ENCODE assay signal across 31 cellular contexts in the genomic region with DNA sequence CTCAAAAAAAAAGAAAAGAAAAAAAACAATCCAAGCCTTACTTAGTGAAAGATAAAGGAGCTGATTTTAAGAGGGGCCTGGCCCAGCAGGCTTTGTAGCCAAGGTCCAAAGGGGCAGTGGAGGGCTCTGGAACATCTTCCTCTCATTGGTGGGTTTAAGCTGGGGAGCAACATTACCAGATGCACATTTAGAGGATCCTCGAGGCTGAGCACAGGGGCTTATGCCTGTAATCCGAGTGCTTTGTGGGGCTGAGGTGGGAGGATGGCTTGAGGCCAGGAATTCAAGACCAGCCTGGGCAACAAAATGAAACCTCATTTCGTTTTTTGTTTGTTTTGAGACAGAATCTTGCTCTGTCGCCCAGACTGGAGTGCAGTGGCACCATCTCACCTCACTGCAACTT. TPM values are rescaled to one million over a fixed set of nuclear protein-coding genes. Genes with fewer than 3 reads are reported as not detected.
DNase-seq lines count a peak whose midpoint lies in the region; ATAC-seq and TF ChIP-seq lines count a peak whose summit lies in the region.
"Had no signal": no experiment of that assay in that cellular context is flagged by ENCODE, and none has a peak within 500 bp of the region (broad histone marks: within the 10 kb centered on the region; RNA-seq: fewer than 3 reads in every experiment).

No MANE protein-coding gene starts in this region.

- no peak overlapping the region for H3K14ac ChIP-seq in trophoblast cell (ENCODE audit: low read length)

- H3K4me3 Mint-ChIP-seq in brain: no peak overlapping the region
- no peak overlapping the region for H3K4me3 Mint-ChIP-seq in stimulated activated memory B cell treated with anti-CD40 and anti-IgM and Interleukin-4, amounts not matched to agents 10 μg/mL and 1 μg/mL and 100 μg/mL, for 72 hours
- H3K4me3 Mint-ChIP-seq: activated CD4-positive, alpha-beta T cell treated with anti-CD3 and anti-CD28 coated beads, Interleukin-2, amount 10 ng/mL, durations not matched to agents 24 days and 14 days; activated naive CD8-positive, alpha-beta T cell treated with anti-CD3 and anti-CD28 coated beads, Interleukin-2, amount 10 ng/mL, durations not matched to agents 7 days and 5 days; effector memory CD8-positive, alpha-beta T cell; H9 had no signal

- H3K4me1 ChIP-seq in HAP-1 (peaks cover 15% of the 10 kb centered on the region), trophoblast cell (ENCODE audit: control insufficient read depth in 1 of 2, insufficient read depth in 2 of 2, low read length in 2 of 2) (peaks cover 10 to 11% of the 10 kb centered on the region in 2 experiments)
- H3K4me1 ChIP-seq: ascending aorta, left ventricle myocardium inferior, psoas muscle, sigmoid colon, transverse colon had no signal

- H3K36me3 ChIP-seq in HAP-1 (replicated peaks): no peaks in the 10 kb centered on the region
- H3K36me3 ChIP-seq in trophoblast cell (ENCODE audit: control insufficient read depth in 1 of 2, insufficient read depth in 2 of 2, low read length in 2 of 2): no peaks in the 10 kb centered on the region
- H3K36me3 ChIP-seq: ascending aorta, left ventricle myocardium inferior, sigmoid colon, SJSA1, transverse colon had no signal

- H3K9me3 Mint-ChIP-seq in brain: peaks cover 0 to 5% (median 0%) of the 10 kb centered on the region in 5 experiments
- H3K9me3 Mint-ChIP-seq in stimulated activated memory B cell treated with anti-CD40 and anti-IgM and Interleukin-4, amounts not matched to agents 10 μg/mL and 1 μg/mL and 100 μg/mL, for 72 hours: no peaks in the 10 kb centered on the region
- H3K9me3 Mint-ChIP-seq: activated CD4-positive, alpha-beta T cell treated with anti-CD3 and anti-CD28 coated beads, Interleukin-2, amount 10 ng/mL, durations not matched to agents 24 days and 14 days; activated naive CD8-positive, alpha-beta T cell treated with anti-CD3 and anti-CD28 coated beads, Interleukin-2, amount 10 ng/mL, durations not matched to agents 7 days and 5 days; effector memory CD8-positive, alpha-beta T cell had no signal

- no peak overlapping the region for H3K27ac ChIP-seq in trophoblast cell (ENCODE audit: low read depth, low read length)
- H3K27ac ChIP-seq: ascending aorta, left ventricle myocardium inferior, psoas muscle, sigmoid colon, SJSA1, transverse colon had no signal

- peaks cover 16% of the 10 kb centered on the region for H3K4me1 Mint-ChIP-seq in brain
- H3K4me1 Mint-ChIP-seq in stimulated activated memory B cell treated with anti-CD40 and anti-IgM and Interleukin-4, amounts not matched to agents 10 μg/mL and 1 μg/mL and 100 μg/mL, for 72 hours: no peaks in the 10 kb centered on the region
- H3K4me1 Mint-ChIP-seq: activated naive CD8-positive, alpha-beta T cell treated with anti-CD3 and anti-CD28 coated beads, Interleukin-2, amount 10 ng/mL, durations not matched to agents 7 days and 5 days had no signal

- H3K27me3 ChIP-seq in HAP-1 (ENCODE audit: low read depth) (no peaks in the 10 kb centered on the region), trophoblast cell (ENCODE audit: insufficient read depth, low read length) (no peaks in the 10 kb centered on the region)
- H3K27me3 ChIP-seq: ascending aorta, sigmoid colon, SJSA1, transverse colon had no signal

- no peak overlapping the region for H3K18ac ChIP-seq in trophoblast cell (ENCODE audit: low read length)

- H3K4ac ChIP-seq in trophoblast cell (ENCODE audit: low read depth, low read length): no peak overlapping the region

- no peaks in the 10 kb centered on the region for H3K79me1 ChIP-seq in trophoblast cell (ENCODE audit: low read length)

- H2AK5ac ChIP-seq in trophoblast cell (ENCODE audit: low read length): no peak overlapping the region

- peaks cover 14% of the 10 kb centered on the region for H3K27me3 Mint-ChIP-seq in brain
- no peaks in the 10 kb centered on the region for H3K27me3 Mint-ChIP-seq in stimulated activated memory B cell treated with anti-CD40 and anti-IgM and Interleukin-4, amounts not matched to agents 10 μg/mL and 1 μg/mL and 100 μg/mL, for 72 hours

- no peak overlapping the region for H3K4me2 ChIP-seq in trophoblast cell (ENCODE audit: low read length)

- H4K8ac ChIP-seq in trophoblast cell (ENCODE audit: low read depth, low read length): no peak overlapping the region

- H3K27ac Mint-ChIP-seq in brain: peak overlapping the region in 3 of 5 experiments; percentile 41 to 75 (median 55)
- no peak overlapping the region for H3K27ac Mint-ChIP-seq in stimulated activated memory B cell treated with anti-CD40 and anti-IgM and Interleukin-4, amounts not matched to agents 10 μg/mL and 1 μg/mL and 100 μg/mL, for 72 hours
- H3K27ac Mint-ChIP-seq: activated CD4-positive, alpha-beta T cell treated with anti-CD3 and anti-CD28 coated beads, Interleukin-2, amount 10 ng/mL, durations not matched to agents 24 days and 14 days; activated naive CD8-positive, alpha-beta T cell treated with anti-CD3 and anti-CD28 coated beads, Interleukin-2, amount 10 ng/mL, durations not matched to agents 7 days and 5 days; effector memory CD8-positive, alpha-beta T cell had no signal

- WGBS in trophoblast cell (ENCODE audit: extremely low coverage, insufficient coverage, insufficient read length): no CpG with 5 or more reads among the region's 4 CpGs

- in situ Hi-C loops in HAP-1 (cut with MboI; ENCODE audit: low sequenced_read_pairs): no loop called here

- peak overlapping the region; percentile 17 for H2BK120ac ChIP-seq in trophoblast cell (ENCODE audit: insufficient read depth, low read length, poor library complexity)

- no peak overlapping the region for H3K23ac ChIP-seq in trophoblast cell (ENCODE audit: low read length)

- peak; percentile 47 to 63 for DNase-seq in HAP-1 (ENCODE audit: low spot score in 2 of 2)
- DNase-seq in NCI-H524 (lab: John Stamatoyannopoulos, UW): peak; percentile 54 to 60
- no peak for DNase-seq in trophoblast cell
- no peak for DNase-seq in medulla oblongata (ENCODE audit: extremely low spot score)
- no peak for DNase-seq in activated naive CD4-positive, alpha-beta T cell (lab: John Stamatoyannopoulos, UW)
- DNase-seq: activated CD4-positive, alpha-beta T cell treated with anti-CD3 and anti-CD28 coated beads, Interleukin-2, amount 10 ng/mL, durations not matched to agents 24 days and 14 days; activated gamma-delta T cell; activated naive CD8-positive, alpha-beta T cell treated with anti-CD3 and anti-CD28 coated beads, Interleukin-2, amount 10 ng/mL, durations not matched to agents 7 days and 5 days; activated T-cell treated with anti-CD3 and anti-CD28 coated beads, Interleukin-2, amount 50 U/mL, for 1 hour; central memory CD4-positive, alpha-beta T cell; effector memory CD8-positive, alpha-beta T cell; erythroblast; glutamatergic neuron; H9; islet precursor cell; left ventricle myocardium inferior; mesendoderm; NCI-H187; NCI-H345; NCI-H748 treated with DMSO at 0.1 percent for 48 hours; nucleus accumbens; psoas muscle; sigmoid colon; stimulated activated CD4-positive, alpha-beta T cell treated with anti-CD3 and anti-CD28 coated beads, Interleukin-4, amount 100 ng/mL, for 24 hours; T-helper 9 cell; transverse colon had no signal

- TF ChIP-seq CTCF in brain (conservative IDR thresholded peaks at IDR 0.05): no peak

- H3K79me2 ChIP-seq in trophoblast cell (ENCODE audit: control insufficient read depth, insufficient read depth, low read length, poor library complexity): no peaks in the 10 kb centered on the region

- H3K9ac ChIP-seq in trophoblast cell (ENCODE audit: low read length): no peak overlapping the region

- H2BK12ac ChIP-seq in trophoblast cell (ENCODE audit: low read length): no peak overlapping the region

- H4K91ac ChIP-seq in trophoblast cell (ENCODE audit: low read depth, low read length): peak overlapping the region; percentile 47

- H2AFZ ChIP-seq in trophoblast cell (ENCODE audit: insufficient read depth, low read length, poor library complexity): no peak overlapping the region

- H3K4me3 ChIP-seq in HAP-1 (no peak overlapping the region), trophoblast cell (ENCODE audit: low read depth, low read length) (no peak overlapping the region)
- H3K4me3 ChIP-seq: ascending aorta, left ventricle myocardium inferior, psoas muscle, sigmoid colon, SJSA1, transverse colon had no signal

- ATAC-seq in stimulated activated memory B cell treated with anti-CD40 and anti-IgM and Interleukin-4, amounts not matched to agents 10 μg/mL and 1 μg/mL and 100 μg/mL, for 72 hours: no peak
- no peak for ATAC-seq in HG03432 (IDR thresholded peaks at IDR 0.05; ENCODE audit: unreplicated experiment)
- ATAC-seq: effector memory CD8-positive, alpha-beta T cell; psoas muscle had no signal

- no peaks in the 10 kb centered on the region for H3K9me3 ChIP-seq in HAP-1
- no peaks in the 10 kb centered on the region for H3K9me3 ChIP-seq in trophoblast cell (ENCODE audit: insufficient read depth, low read depth, low read length)
- H3K9me3 ChIP-seq: ascending aorta, left ventricle myocardium inferior, psoas muscle, sigmoid colon, SJSA1, transverse colon had no signal

- H2BK5ac ChIP-seq in trophoblast cell (ENCODE audit: low read depth, low read length, poor library complexity): no peak overlapping the region

- no peak overlapping the region for H4K12ac ChIP-seq in trophoblast cell (ENCODE audit: low read depth, low read length)

- no peaks in the 10 kb centered on the region for H3K36me3 Mint-ChIP-seq in brain
- no peaks in the 10 kb centered on the region for H3K36me3 Mint-ChIP-seq in stimulated activated memory B cell treated with anti-CD40 and anti-IgM and Interleukin-4, amounts not matched to agents 10 μg/mL and 1 μg/mL and 100 μg/mL, for 72 hours
- H3K36me3 Mint-ChIP-seq: activated naive CD8-positive, alpha-beta T cell treated with anti-CD3 and anti-CD28 coated beads, Interleukin-2, amount 10 ng/mL, durations not matched to agents 7 days and 5 days had no signal

RNA-seq across cellular contexts. Expression of gene TMEM160, which starts 8.0 kb away (rescaled TPM):
- 53.6 TPM for polyA plus RNA-seq in brain (ENCODE audit: insufficient read depth, low read depth, low replicate concordance)
- 32.3 and 35.7 TPM in 2 replicates for polyA plus RNA-seq in trophoblast cell (2013)

RNA-seq across cellular contexts. Expression of gene NPAS1, which starts 36.8 kb away (rescaled TPM):
- 6.0 TPM for polyA plus RNA-seq in brain (ENCODE audit: insufficient read depth, low read depth, low replicate concordance)
- 0.43 and 0.53 TPM in 2 replicates for polyA plus RNA-seq in trophoblast cell (2013)

RNA-seq across cellular contexts. Expression of gene ZC3H4, which starts 57.2 kb away (rescaled TPM):
- 16.6 TPM for polyA plus RNA-seq in brain (ENCODE audit: insufficient read depth, low read depth, low replicate concordance)
- 17.0 and 17.4 TPM in 2 replicates for polyA plus RNA-seq in trophoblast cell (2013)

Comparison
In these comparisons a context has a peak if more than half of its experiments do, and no peak if none do; other contexts are left out.
1. DNase-seq: peak in HAP-1 (2 of 2) and NCI-H524 (2 of 2); none in trophoblast cell (0 of 2), medulla oblongata (single experiment) and activated naive CD4-positive, alpha-beta T cell (0 of 4).